ENCODE assay signal across 17 cellular contexts in genomic region chr7:158264881-158265742, GRCh38.
"Had no signal": no experiment of that assay in that cellular context is flagged by ENCODE, and none has a peak within 500 bp of the region (broad histone marks: within the 10 kb centered on the region; RNA-seq: fewer than 3 reads in every experiment).

No MANE protein-coding gene starts in this region.

- H3K27ac ChIP-seq: heart right ventricle, psoas muscle, SK-N-MC, thoracic aorta, uterus had no signal

- H3K4me3 ChIP-seq: heart right ventricle, psoas muscle, SK-N-MC, thoracic aorta, uterus had no signal

- H3K9me3 ChIP-seq: psoas muscle, thoracic aorta, uterus had no signal

- H3K27me3 ChIP-seq: uterus had no signal

- H3K27me3 Mint-ChIP-seq: activated B cell treated with CpG ODN at 0.5 μM for 24 hours; activated CD4-positive, alpha-beta T cell treated with anti-CD3 and anti-CD28 coated beads, Interleukin-2, amount 10 ng/mL, durations not matched to agents 7 days and 5 days; activated naive CD4-positive, alpha-beta T cell treated with anti-CD3 and anti-CD28 coated beads, Interleukin-2, amount 50 U/mL, for 24 hours; activated T-helper 17 cell treated with anti-CD3 and anti-CD28 coated beads, Interleukin-2, amount 50 U/mL, for 72 hours; naive B cell; stimulated activated naive CD8-positive, alpha-beta T cell treated with anti-CD3 and anti-CD28 coated beads, Interleukin-15, amount 100 ng/mL, for 72 hours had no signal

- H3K36me3 Mint-ChIP-seq: activated naive CD4-positive, alpha-beta T cell treated with anti-CD3 and anti-CD28 coated beads, Interleukin-2, amount 50 U/mL, for 24 hours; naive B cell had no signal

- H3K4me3 Mint-ChIP-seq: activated B cell treated with CpG ODN at 0.5 μM for 24 hours; activated CD4-positive, alpha-beta T cell treated with anti-CD3 and anti-CD28 coated beads, Interleukin-2, amount 10 ng/mL, durations not matched to agents 7 days and 5 days; activated naive CD4-positive, alpha-beta T cell treated with anti-CD3 and anti-CD28 coated beads, Interleukin-2, amount 50 U/mL, for 24 hours; activated T-helper 17 cell treated with anti-CD3 and anti-CD28 coated beads, Interleukin-2, amount 50 U/mL, for 72 hours; naive B cell; stimulated activated naive CD8-positive, alpha-beta T cell treated with anti-CD3 and anti-CD28 coated beads, Interleukin-15, amount 100 ng/mL, for 72 hours had no signal

- H3K9me3 Mint-ChIP-seq: activated B cell treated with CpG ODN at 0.5 μM for 24 hours; activated naive CD4-positive, alpha-beta T cell treated with anti-CD3 and anti-CD28 coated beads, Interleukin-2, amount 50 U/mL, for 24 hours; activated T-helper 17 cell treated with anti-CD3 and anti-CD28 coated beads, Interleukin-2, amount 50 U/mL, for 72 hours; stimulated activated naive CD8-positive, alpha-beta T cell treated with anti-CD3 and anti-CD28 coated beads, Interleukin-15, amount 100 ng/mL, for 72 hours had no signal

- H3K4me1 ChIP-seq: heart right ventricle, psoas muscle, uterus had no signal

- DNase-seq: activated B cell treated with CpG ODN at 0.5 μM for 24 hours; activated CD4-positive, alpha-beta T cell treated with anti-CD3 and anti-CD28 coated beads, Interleukin-2, amount 10 ng/mL, durations not matched to agents 7 days and 5 days; activated CD8-positive, alpha-beta memory T cell treated with anti-CD3 and anti-CD28 coated beads for 24 hours; amygdala; foreskin melanocyte; heart right ventricle; naive B cell; nucleus accumbens; stimulated activated CD4-positive, alpha-beta T cell treated with anti-CD3 and anti-CD28 coated beads, Interleukin-4, amount 100 ng/mL, for 1 hour; stimulated activated CD8-positive, alpha-beta memory T cell treated with anti-CD3 and anti-CD28 coated beads, Interleukin-4, amount 100 ng/mL, for 48 hours; stimulated activated naive CD8-positive, alpha-beta T cell treated with anti-CD3 and anti-CD28 coated beads, Interleukin-15, amount 100 ng/mL, for 72 hours; uterus had no signal

- ATAC-seq: activated T-helper 17 cell treated with anti-CD3 and anti-CD28 coated beads, Interleukin-2, amount 50 U/mL, for 72 hours; psoas muscle; stimulated activated naive CD8-positive, alpha-beta T cell treated with anti-CD3 and anti-CD28 coated beads, Interleukin-15, amount 100 ng/mL, for 72 hours had no signal

- H3K36me3 ChIP-seq: heart right ventricle, thoracic aorta, uterus had no signal

- H3K27ac Mint-ChIP-seq: activated B cell treated with CpG ODN at 0.5 μM for 24 hours; activated CD4-positive, alpha-beta T cell treated with anti-CD3 and anti-CD28 coated beads, Interleukin-2, amount 10 ng/mL, durations not matched to agents 7 days and 5 days; activated naive CD4-positive, alpha-beta T cell treated with anti-CD3 and anti-CD28 coated beads, Interleukin-2, amount 50 U/mL, for 24 hours; activated T-helper 17 cell treated with anti-CD3 and anti-CD28 coated beads, Interleukin-2, amount 50 U/mL, for 72 hours; stimulated activated naive CD8-positive, alpha-beta T cell treated with anti-CD3 and anti-CD28 coated beads, Interleukin-15, amount 100 ng/mL, for 72 hours had no signal

- H3K4me1 Mint-ChIP-seq: activated B cell treated with CpG ODN at 0.5 μM for 24 hours; activated CD4-positive, alpha-beta T cell treated with anti-CD3 and anti-CD28 coated beads, Interleukin-2, amount 10 ng/mL, durations not matched to agents 7 days and 5 days; activated naive CD4-positive, alpha-beta T cell treated with anti-CD3 and anti-CD28 coated beads, Interleukin-2, amount 50 U/mL, for 24 hours; activated T-helper 17 cell treated with anti-CD3 and anti-CD28 coated beads, Interleukin-2, amount 50 U/mL, for 72 hours; naive B cell; stimulated activated naive CD8-positive, alpha-beta T cell treated with anti-CD3 and anti-CD28 coated beads, Interleukin-15, amount 100 ng/mL, for 72 hours had no signal
